Comparison of ENCODE assay signal across 8 cellular contexts in genomic region chr5:144183254-144183889, GRCh38. TPM values are rescaled to one million over a fixed set of nuclear protein-coding genes. Genes with fewer than 3 reads are reported as not detected.
A peak's percentile ranks its signal among the peaks of the same experiment; 100 is the strongest.
DNase-seq lines count a peak whose midpoint lies in the region; ATAC-seq and TF ChIP-seq lines count a peak whose summit lies in the region.

No MANE protein-coding gene starts in this region.

- POLR2A ChIA-PET in HEK293 (lab: Yijun Ruan, JAX), result no interaction called here

- H3K4me1 ChIP-seq in HEK293 (ENCODE audit: control insufficient read depth, insufficient read depth, low read length), result peaks cover 13% of the 10 kb centered on the region
- no peaks in the 10 kb centered on the region for H3K4me1 ChIP-seq in foreskin keratinocyte
- H3K4me1 ChIP-seq in tibial nerve, result peaks cover 0 to 11% (median 5%) of the 10 kb centered on the region in 4 donors
- H3K4me1 ChIP-seq in effector memory CD4-positive, alpha-beta T cell (ENCODE audit: control insufficient read depth, insufficient read depth, low read length, poor library complexity, severe bottlenecking), result peaks cover 11% of the 10 kb centered on the region

- no peaks in the 10 kb centered on the region for H3K36me3 Mint-ChIP-seq in CD14-positive monocyte

- H3K27me3 Mint-ChIP-seq in CD14-positive monocyte (ENCODE audit: low read depth in 3 of 3), result peaks cover 8 to 15% (median 12%) of the 10 kb centered on the region in 3 donors

- H3K27me3 ChIP-seq in foreskin keratinocyte (no peaks in the 10 kb centered on the region), tibial nerve (no peaks in the 10 kb centered on the region)
- H3K27me3 ChIP-seq in effector memory CD4-positive, alpha-beta T cell (replicated peaks; ENCODE audit: control insufficient read depth, insufficient read depth, low read length, poor library complexity, severe bottlenecking), result no peaks in the 10 kb centered on the region

- no peak for TF ChIP-seq POLR2A in tibial nerve (IDR thresholded peaks at IDR 0.05)

- H3K4me3 ChIP-seq in HEK293 (ENCODE audit: low read depth, low read length) (no peak overlapping the region), tibial nerve (no peak overlapping the region)
- H3K4me3 ChIP-seq in effector memory CD4-positive, alpha-beta T cell (ENCODE audit: insufficient read depth, low read depth, low read length, poor library complexity, severe bottlenecking), result no peak overlapping the region

- no peak overlapping the region for H3K27ac ChIP-seq in HEK293 (ENCODE audit: extremely low read depth, low read depth, low read length)
- H3K27ac ChIP-seq in foreskin keratinocyte, result no peak overlapping the region
- no peak overlapping the region for H3K27ac ChIP-seq in tibial nerve
- H3K27ac ChIP-seq in effector memory CD4-positive, alpha-beta T cell (ENCODE audit: insufficient read depth, low read length, poor library complexity, severe bottlenecking), result no peak overlapping the region

- no peak for TF ChIP-seq EP300 in tibial nerve (IDR thresholded peaks at IDR 0.05)

- H3K4me1 Mint-ChIP-seq in CD14-positive monocyte, result peaks cover 15% of the 10 kb centered on the region

- H3K9me3 ChIP-seq in HEK293 (ENCODE audit: control insufficient read depth, insufficient read depth, low read depth, low read length) (no peaks in the 10 kb centered on the region), tibial nerve (no peaks in the 10 kb centered on the region)
- H3K9me3 ChIP-seq in effector memory CD4-positive, alpha-beta T cell (ENCODE audit: control insufficient read depth, low read length), result no peaks in the 10 kb centered on the region

- TF ChIP-seq CTCF in CD14-positive monocyte (IDR thresholded peaks at IDR 0.05) (peak; percentile 81), HEK293 (tag by site-specific recombination; IDR thresholded peaks at IDR 0.05) (no peak), foreskin keratinocyte (conservative IDR thresholded peaks at IDR 0.05) (peak; percentile 79), tibial nerve (IDR thresholded peaks at IDR 0.05) (peak; percentile 44 to 67 (median 52))

- 25 to 26% methylated on average over 4 of the region's 4 CpGs for WGBS in tibial nerve, 2 donors

- no peak overlapping the region for H3K27ac Mint-ChIP-seq in CD14-positive monocyte

- H3K36me3 ChIP-seq in HEK293 (ENCODE audit: control insufficient read depth in 2 of 2, insufficient read depth in 1 of 2, low read length in 2 of 2) (no peaks in the 10 kb centered on the region), tibial nerve (no peaks in the 10 kb centered on the region)
- no peaks in the 10 kb centered on the region for H3K36me3 ChIP-seq in effector memory CD4-positive, alpha-beta T cell (ENCODE audit: control insufficient read depth, insufficient read depth, low read length)

- H3K4me3 Mint-ChIP-seq in CD14-positive monocyte, result no peak overlapping the region

- ATAC-seq in foreskin keratinocyte, result peak; percentile 66
- no peak for ATAC-seq in HG02981 (IDR thresholded peaks at IDR 0.05; ENCODE audit: unreplicated experiment)

- intact Hi-C loops in CD14-positive monocyte (cut with micrococcal nuclease), result no loop called here

- CTCF ChIA-PET in HEK293 (lab: Yijun Ruan, JAX), result interaction anchor here (0.6 to 0.8 kb wide), 6 partner anchors 213 to 1185 kb away, joined by 3 to 5 read pairs (median 3); no protein-coding TSS in a partner anchor

- H3K9me3 Mint-ChIP-seq in CD14-positive monocyte, result peaks cover 0 to 2% (median 0%) of the 10 kb centered on the region in 7 donors

- DNase-seq in CD14-positive monocyte (ENCODE audit: low spot score), result no peak
- peak; percentile 37 for DNase-seq in SK-N-DZ (ENCODE audit: low spot score)
- DNase-seq in foreskin keratinocyte, result no peak
- DNase-seq in tibial nerve (ENCODE audit: low spot score in 2 of 2), result no peak
- no peak for DNase-seq in hippocampal formation (lab: John Stamatoyannopoulos, UW)
- DNase-seq in effector memory CD4-positive, alpha-beta T cell, result no peak

TF ChIP-seq in HEK293, 187 proteins besides CTCF, POLR2A, EP300 and RAD21:
- no peak for TF ChIP-seq YY1 (tag by site-specific recombination; IDR thresholded peaks at IDR 0.05)
- TF ChIP-seq ZNF654 (tag by site-specific recombination; IDR thresholded peaks at IDR 0.05; ENCODE audit: low read depth), result peak; percentile 76
- TF ChIP-seq, protein P1, sequence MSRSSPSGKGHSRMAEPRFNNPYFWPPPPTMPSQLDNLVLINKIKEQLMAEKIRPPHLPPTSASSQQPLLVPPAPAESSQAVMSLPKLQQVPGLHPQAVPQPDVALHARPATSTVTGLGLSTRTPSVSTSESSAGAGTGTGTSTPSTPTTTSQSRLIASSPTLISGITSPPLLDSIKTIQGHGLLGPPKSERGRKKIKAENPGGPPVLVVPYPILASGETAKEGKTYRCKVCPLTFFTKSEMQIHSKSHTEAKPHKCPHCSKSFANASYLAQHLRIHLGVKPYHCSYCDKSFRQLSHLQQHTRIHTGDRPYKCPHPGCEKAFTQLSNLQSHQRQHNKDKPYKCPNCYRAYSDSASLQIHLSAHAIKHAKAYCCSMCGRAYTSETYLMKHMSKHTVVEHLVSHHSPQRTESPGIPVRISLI (tag by site-specific recombination; IDR thresholded peaks at IDR 0.05), result peak; percentile 60; the same call in 1 of the 2 replicates
- TF ChIP-seq ZNF660 (tag by site-specific recombination; IDR thresholded peaks at IDR 0.05), result 0 out of 2 replicates have a peak, but pooled peaks have one; percentile 40
- TF ChIP-seq ZNF366 (tag by site-specific recombination; conservative IDR thresholded peaks at IDR 0.05), result 0 out of 2 replicates have a peak, but pooled peaks have one; percentile 22

RNA-seq across cellular contexts. Expression of gene KCTD16, which starts 12.7 kb away (rescaled TPM):
- not detected for polyA plus RNA-seq in CD14-positive monocyte
- 5.8 and 8.0 TPM in 2 replicates for polyA plus RNA-seq in SK-N-DZ (2014; cell fraction: cytosol; rRNA removed)
- 12.3 and 16.0 TPM in 2 replicates for polyA plus RNA-seq in SK-N-DZ (2014; cell fraction: nucleus; rRNA removed)
- 0.04 TPM in 1 of 2 replicates, not detected in the other for total RNA-seq in foreskin keratinocyte
- 0.02 TPM in 1 of 2 replicates, not detected in the other for polyA plus RNA-seq in foreskin keratinocyte
- under 1 TPM; under 0.01 to 0.44 (median 0.41) TPM for total RNA-seq in tibial nerve

RNA-seq across cellular contexts. Expression of gene YIPF5, which starts 12.9 kb away (rescaled TPM):
- polyA plus RNA-seq in CD14-positive monocyte (10 to 100 TPM; 32.4 to 41.4 TPM), foreskin keratinocyte (21.9 TPM in 2 replicates)
- 37.9 and 42.0 TPM in 2 replicates for polyA plus RNA-seq in SK-N-DZ (2014; cell fraction: cytosol; rRNA removed)
- 18.4 and 19.9 TPM in 2 replicates for polyA plus RNA-seq in SK-N-DZ (2014; cell fraction: nucleus; rRNA removed)
- total RNA-seq in foreskin keratinocyte (46.0 and 59.8 TPM in 2 replicates), tibial nerve (10 to 100 TPM; 19.5 to 35.6 (median 31.6) TPM)
